Comparison of ENCODE assay signal across 23 cellular contexts in the genomic region with DNA sequence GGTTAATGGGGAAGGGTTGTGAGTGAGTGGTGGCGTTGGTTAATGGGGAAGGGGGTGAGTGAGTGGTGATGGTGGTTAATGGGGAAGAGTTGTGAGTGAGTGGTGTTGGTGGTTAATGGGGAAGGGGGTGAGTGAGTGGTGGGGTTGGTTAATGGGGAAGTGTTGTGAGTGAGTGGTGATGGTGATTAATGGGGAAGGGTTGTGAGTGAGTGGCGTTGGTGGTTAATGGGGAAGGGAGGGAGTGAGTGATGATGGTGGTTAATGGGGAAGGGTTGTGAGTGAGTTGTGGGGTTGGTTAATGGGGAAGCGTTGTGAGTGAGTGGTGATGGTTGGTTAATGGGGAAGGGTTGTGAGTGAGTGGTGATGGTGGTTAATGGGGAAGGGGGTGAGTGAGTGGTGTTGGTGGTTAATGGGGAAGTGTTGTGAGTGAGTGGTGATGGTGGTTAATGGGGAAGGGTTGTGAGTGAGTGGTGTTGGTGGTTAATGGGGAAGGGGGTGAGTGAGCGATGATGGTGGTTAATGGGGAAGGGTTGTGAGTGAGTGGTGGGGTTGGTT. TPM values are rescaled to one million over a fixed set of nuclear protein-coding genes. Genes with fewer than 3 reads are reported as not detected.
DNase-seq lines count a peak whose midpoint lies in the region; ATAC-seq, FAIRE-seq and TF ChIP-seq lines count a peak whose summit lies in the region.
"Had no signal": no experiment of that assay in that cellular context is flagged by ENCODE, and none has a peak within 500 bp of the region (broad histone marks: within the 10 kb centered on the region; RNA-seq: fewer than 3 reads in every experiment).

No MANE protein-coding gene starts in this region.

- H3K4me3 Mint-ChIP-seq in activated naive CD8-positive, alpha-beta T cell treated with anti-CD3 and anti-CD28 coated beads for 36 hours = no peak overlapping the region
- H3K4me3 Mint-ChIP-seq in natural killer cell treated with Interleukin-12 subunit alpha and Interleukin-12 subunit beta and Interleukin-15 and Interleukin-18, amount 100 ng/mL, for 72 hours = peak overlapping the region; percentile 64
- H3K4me3 Mint-ChIP-seq: activated T-cell treated with anti-CD3 and anti-CD28 coated beads, Interleukin-2, amount 50 U/mL, for 24 hours; endodermal cell; WTC11 had no signal

- peak; percentile 14 for DNase-seq in activated naive CD4-positive, alpha-beta T cell treated with Interleukin-2 at 50 U/mL for 16 hours
- no peak for DNase-seq in activated naive CD4-positive, alpha-beta T cell treated with anti-CD3 and anti-CD28 coated beads, Interleukin-2, amount 50 U/mL, for 16 hours
- no peak for DNase-seq in GM12891 (ENCODE audit: insufficient read length, low spot score)
- no peak for DNase-seq in activated naive CD8-positive, alpha-beta T cell treated with anti-CD3 and anti-CD28 coated beads for 36 hours
- no peak for DNase-seq in natural killer cell treated with Interleukin-12 subunit alpha and Interleukin-12 subunit beta and Interleukin-15 and Interleukin-18, amount 100 ng/mL, for 72 hours (ENCODE audit: low spot score)
- DNase-seq in pons (ENCODE audit: low spot score) = no peak
- DNase-seq in NCI-H2227 (lab: John Stamatoyannopoulos, UW; ENCODE audit: unreplicated experiment) = no peak
- no peak for DNase-seq in central memory CD4-positive, alpha-beta T cell
- DNase-seq: ACHN; activated T-cell treated with anti-CD3 and anti-CD28 coated beads, Interleukin-2, amount 50 U/mL, for 24 hours; body of pancreas; endodermal cell; esophagus squamous epithelium; mesenchymal stem cell; NCI-H2081; NCI-H774; nucleus accumbens; T-helper 9 cell had no signal

- FAIRE-seq in GM12891 (lab: Jason Lieb, UNC) = peak; percentile 70
- FAIRE-seq: colon, D721Med, frontal cortex, GM12878 had no signal

- H3K9me3 Mint-ChIP-seq in activated naive CD8-positive, alpha-beta T cell treated with anti-CD3 and anti-CD28 coated beads for 36 hours = no peaks in the 10 kb centered on the region
- H3K9me3 Mint-ChIP-seq in natural killer cell treated with Interleukin-12 subunit alpha and Interleukin-12 subunit beta and Interleukin-15 and Interleukin-18, amount 100 ng/mL, for 72 hours = peaks cover 6% of the 10 kb centered on the region
- H3K9me3 Mint-ChIP-seq: activated T-cell treated with anti-CD3 and anti-CD28 coated beads, Interleukin-2, amount 50 U/mL, for 24 hours; endodermal cell; WTC11 had no signal

- TF ChIP-seq POLR2A in GM12891 (IDR thresholded peaks at IDR 0.05; ENCODE audit: low read depth, low read length) = no peak

- H3K27ac Mint-ChIP-seq in activated naive CD8-positive, alpha-beta T cell treated with anti-CD3 and anti-CD28 coated beads for 36 hours = peak overlapping the region; percentile 65
- H3K27ac Mint-ChIP-seq in natural killer cell treated with Interleukin-12 subunit alpha and Interleukin-12 subunit beta and Interleukin-15 and Interleukin-18, amount 100 ng/mL, for 72 hours = peak overlapping the region; percentile 75 to 82
- H3K27ac Mint-ChIP-seq: endodermal cell, WTC11 had no signal

- H3K4me1 Mint-ChIP-seq in activated naive CD8-positive, alpha-beta T cell treated with anti-CD3 and anti-CD28 coated beads for 36 hours = peaks cover 30% of the 10 kb centered on the region
- peaks cover 38 to 44% of the 10 kb centered on the region in 2 donors for H3K4me1 Mint-ChIP-seq in natural killer cell treated with Interleukin-12 subunit alpha and Interleukin-12 subunit beta and Interleukin-15 and Interleukin-18, amount 100 ng/mL, for 72 hours (ENCODE audit: low read depth in 2 of 2)
- H3K4me1 Mint-ChIP-seq: endodermal cell had no signal

- H3K36me3 Mint-ChIP-seq in activated naive CD8-positive, alpha-beta T cell treated with anti-CD3 and anti-CD28 coated beads for 36 hours = peaks cover 27% of the 10 kb centered on the region
- H3K36me3 Mint-ChIP-seq in natural killer cell treated with Interleukin-12 subunit alpha and Interleukin-12 subunit beta and Interleukin-15 and Interleukin-18, amount 100 ng/mL, for 72 hours = peaks cover 17% of the 10 kb centered on the region
- H3K36me3 Mint-ChIP-seq: WTC11 had no signal

- no peak for ATAC-seq in natural killer cell treated with Interleukin-12 subunit alpha and Interleukin-12 subunit beta and Interleukin-15 and Interleukin-18, amount 100 ng/mL, for 72 hours
- ATAC-seq: body of pancreas, GM12878, WTC11 had no signal

- no peaks in the 10 kb centered on the region for H3K27me3 Mint-ChIP-seq in activated naive CD8-positive, alpha-beta T cell treated with anti-CD3 and anti-CD28 coated beads for 36 hours
- no peaks in the 10 kb centered on the region for H3K27me3 Mint-ChIP-seq in natural killer cell treated with Interleukin-12 subunit alpha and Interleukin-12 subunit beta and Interleukin-15 and Interleukin-18, amount 100 ng/mL, for 72 hours
- H3K27me3 Mint-ChIP-seq: activated T-cell treated with anti-CD3 and anti-CD28 coated beads, Interleukin-2, amount 50 U/mL, for 24 hours had no signal

TF ChIP-seq in GM12891, 5 proteins besides CTCF, POLR2A, EP300 and RAD21:
- TF ChIP-seq POU2F2 (IDR thresholded peaks at IDR 0.05; ENCODE audit: low read depth, low read length) (no peak), PAX5 (IDR thresholded peaks at IDR 0.05; ENCODE audit: insufficient read depth, low read length, severe bottlenecking) (no peak)

RNA-seq across cellular contexts. Expression of a gene that starts 21.3 kb away (rescaled TPM):
- 13.0 TPM for polyA plus RNA-seq in GM12891 (2012; ENCODE audit: low read depth, missing spikeins)
- total RNA-seq in activated naive CD8-positive, alpha-beta T cell treated with anti-CD3 and anti-CD28 coated beads for 36 hours = 10 to 100 TPM; 10.4 TPM
- total RNA-seq in natural killer cell treated with Interleukin-12 subunit alpha and Interleukin-12 subunit beta and Interleukin-15 and Interleukin-18, amount 100 ng/mL, for 72 hours = under 1 TPM; 0.50 to 0.95 TPM

Comparison
In these comparisons a context has a peak if more than half of its experiments do, and no peak if none do; other contexts are left out.
1. RNA of a gene that starts 21.3 kb away (total RNA-seq): 10.4 TPM in activated naive CD8-positive, alpha-beta T cell treated with anti-CD3 and anti-CD28 coated beads for 36 hours; 0.50 to 0.95 TPM in natural killer cell treated with Interleukin-12 subunit alpha and Interleukin-12 subunit beta and Interleukin-15 and Interleukin-18, amount 100 ng/mL, for 72 hours; every median in the first group is over 4 times any median in the second.